Comparison of ENCODE assay signal across 22 cellular contexts in genomic region chr4:85522836-85523235, GRCh38.
"Had no signal": no experiment of that assay in that cellular context is flagged by ENCODE, and none has a peak within 500 bp of the region (broad histone marks: within the 10 kb centered on the region; RNA-seq: fewer than 3 reads in every experiment).

No MANE protein-coding gene starts in this region.

- H3K9ac ChIP-seq: parathyroid adenoma had no signal

- H3K36me3 Mint-ChIP-seq: activated naive CD8-positive, alpha-beta T cell; natural killer cell; T-cell; WTC11 had no signal

- H3K27ac Mint-ChIP-seq: activated CD4-positive, alpha-beta T cell treated with anti-CD3 and anti-CD28 coated beads for 36 hours; activated naive CD8-positive, alpha-beta T cell; activated T-helper 1 cell treated with anti-CD3 and anti-CD28 coated beads, Interleukin-12 subunit alpha, Interleukin-12 subunit beta, Interleukin-2, Interleukin-4 antibody, amounts not matched to agents 30 ng/mL and 10 ng/mL and 1 ng/mL, durations not matched to agents 14 hours and 24 hours and 36 hours; natural killer cell; T-cell; WTC11 had no signal

- H3K4me3 Mint-ChIP-seq: activated CD4-positive, alpha-beta T cell treated with anti-CD3 and anti-CD28 coated beads for 36 hours; activated naive CD8-positive, alpha-beta T cell; activated T-helper 1 cell treated with anti-CD3 and anti-CD28 coated beads, Interleukin-12 subunit alpha, Interleukin-12 subunit beta, Interleukin-2, Interleukin-4 antibody, amounts not matched to agents 30 ng/mL and 10 ng/mL and 1 ng/mL, durations not matched to agents 14 hours and 24 hours and 36 hours; central memory CD8-positive, alpha-beta T cell; natural killer cell; T-cell; WTC11 had no signal

- ATAC-seq: activated CD4-positive, alpha-beta T cell treated with anti-CD3 and anti-CD28 coated beads for 36 hours; foreskin keratinocyte; mucosa of descending colon; natural killer cell; sciatic nerve; T-cell; WTC11 had no signal

- H3K4me3 ChIP-seq: coronary artery, left ventricle myocardium inferior, mucosa of descending colon, thyroid gland had no signal

- H3K79me2 ChIP-seq: parathyroid adenoma had no signal

- H3K27ac ChIP-seq: brain microvascular endothelial cell, coronary artery, foreskin keratinocyte, left ventricle myocardium inferior, neutrophil, parathyroid adenoma, thyroid gland had no signal

- H3K27me3 Mint-ChIP-seq: activated CD4-positive, alpha-beta T cell treated with anti-CD3 and anti-CD28 coated beads for 36 hours; activated naive CD8-positive, alpha-beta T cell; central memory CD8-positive, alpha-beta T cell; T-cell had no signal

- H3K4me1 Mint-ChIP-seq: activated CD4-positive, alpha-beta T cell treated with anti-CD3 and anti-CD28 coated beads for 36 hours; central memory CD8-positive, alpha-beta T cell; natural killer cell; T-cell; WTC11 had no signal

- H3K9me3 Mint-ChIP-seq: activated T-helper 1 cell treated with anti-CD3 and anti-CD28 coated beads, Interleukin-12 subunit alpha, Interleukin-12 subunit beta, Interleukin-2, Interleukin-4 antibody, amounts not matched to agents 30 ng/mL and 10 ng/mL and 1 ng/mL, durations not matched to agents 14 hours and 24 hours and 36 hours; WTC11 had no signal

- H3K36me3 ChIP-seq: brain microvascular endothelial cell, left ventricle myocardium inferior, neutrophil, thyroid gland had no signal

- H3K27me3 ChIP-seq: brain microvascular endothelial cell, foreskin keratinocyte, neutrophil, thyroid gland had no signal

- DNase-seq: activated CD4-positive, alpha-beta T cell treated with anti-CD3 and anti-CD28 coated beads for 36 hours; activated CD4-positive, alpha-beta T cell treated with anti-CD3 and anti-CD28 coated beads, Interleukin-2, amount 50 U/mL, for 48 hours; activated gamma-delta T cell treated with Interleukin-2 at 50 U/mL for 16 hours; amygdala; brain microvascular endothelial cell; foreskin keratinocyte; head of caudate nucleus; kidney; left ventricle myocardium inferior; mucosa of descending colon; natural killer cell; stimulated activated naive CD4-positive, alpha-beta T cell treated with Interleukin-2 at 50 U/mL for 16 hours; T-cell; thyroid gland had no signal

- H3K4me1 ChIP-seq: foreskin keratinocyte, parathyroid adenoma, thyroid gland had no signal
